Comparison of ENCODE assay signal across 25 cellular contexts in genomic region chr14:104268725-104269436, GRCh38.
DNase-seq lines count a peak whose midpoint lies in the region; ATAC-seq and TF ChIP-seq lines count a peak whose summit lies in the region.
"Had no signal": no experiment of that assay in that cellular context is flagged by ENCODE, and none has a peak within 500 bp of the region (broad histone marks: within the 10 kb centered on the region; RNA-seq: fewer than 3 reads in every experiment).

No MANE protein-coding gene starts in this region.

- H3K79me1 ChIP-seq in mesendoderm (ENCODE audit: low read length) = no peaks in the 10 kb centered on the region

- intact Hi-C loops in heart left ventricle (cut with DNase I) (no loop called here), left ventricle myocardium superior (cut with micrococcal nuclease) (no loop called here), colonic mucosa (cut with DNase I) (no loop called here), upper lobe of right lung (cut with DNase I) (no loop called here)

- H2AK5ac ChIP-seq in mesendoderm (ENCODE audit: low read length) = no peak overlapping the region

- peak in 3 of 5 donors; percentile 6 to 59 (median 15) for DNase-seq in heart left ventricle
- no peak for DNase-seq in left ventricle myocardium superior
- peak; percentile 16 for DNase-seq in colonic mucosa
- DNase-seq in mesendoderm = peak; percentile 17
- DNase-seq in upper lobe of right lung = peak; percentile 57
- DNase-seq in G401 (ENCODE audit: low spot score) = no peak
- DNase-seq: activated naive CD4-positive, alpha-beta T cell; EL; erythroblast; foreskin fibroblast; immature natural killer cell; KBM-7; MM.1S; NCI-H1436; NCI-H524 treated with DMSO at 0.1 percent for 48 hours; SK-N-SH; stimulated activated CD4-positive, alpha-beta T cell treated with anti-CD3 and anti-CD28 coated beads, Interleukin-15, amount 100 ng/mL, for 24 hours; substantia nigra; WERI-Rb-1 had no signal

- 82 to 88% (median 82%) methylated on average over 21 to 24 of the region's 25 CpGs for WGBS in heart left ventricle, 4 donors
- no CpG with 5 or more reads among the region's 25 CpGs for WGBS in mesendoderm (ENCODE audit: extremely low coverage, insufficient coverage, low lambda C conversion rate)

- H3K79me2 ChIP-seq in mesendoderm (ENCODE audit: control insufficient read depth, insufficient read depth, low read length) = no peaks in the 10 kb centered on the region
- H3K79me2 ChIP-seq: hepatocyte had no signal

- H3K9me3 ChIP-seq in heart left ventricle (no peaks in the 10 kb centered on the region), colonic mucosa (no peaks in the 10 kb centered on the region), upper lobe of right lung (no peaks in the 10 kb centered on the region)
- H3K9me3 ChIP-seq: HAP-1, SK-N-SH, uterus had no signal

- H3K18ac ChIP-seq in mesendoderm (ENCODE audit: low read length) = no peak overlapping the region

- H3K9ac ChIP-seq in colonic mucosa (ENCODE audit: low read depth in 2 of 2, low read length in 2 of 2) = no peak overlapping the region
- H3K9ac ChIP-seq in mesendoderm (ENCODE audit: low read length) = no peak overlapping the region
- H3K9ac ChIP-seq: SK-N-SH had no signal

- no peak overlapping the region for H3K4ac ChIP-seq in mesendoderm (ENCODE audit: low read depth, low read length)

- H3K4me3 ChIP-seq in heart left ventricle = no peak overlapping the region
- no peak overlapping the region for H3K4me3 ChIP-seq in colonic mucosa
- H3K4me3 ChIP-seq in mesendoderm (ENCODE audit: low read length) = no peak overlapping the region
- no peak overlapping the region for H3K4me3 ChIP-seq in upper lobe of right lung
- H3K4me3 ChIP-seq: HAP-1, hepatocyte, lung, uterus had no signal

- in situ Hi-C loops in G401 (cut with HindIII; ENCODE audit: low sequenced_read_pairs) = no loop called here

- H4K5ac ChIP-seq in mesendoderm (ENCODE audit: low read length) = no peak overlapping the region

- H4K8ac ChIP-seq in mesendoderm (ENCODE audit: low read depth, low read length) = no peak overlapping the region

- H3K4me1 ChIP-seq in heart left ventricle (no peaks in the 10 kb centered on the region), colonic mucosa (no peaks in the 10 kb centered on the region), mesendoderm (ENCODE audit: control insufficient read depth, low read depth, low read length) (no peaks in the 10 kb centered on the region), upper lobe of right lung (no peaks in the 10 kb centered on the region)
- H3K4me1 ChIP-seq: HAP-1 had no signal

- TF ChIP-seq CTCF in heart left ventricle (IDR thresholded peaks at IDR 0.05) = no peak
- no peak for TF ChIP-seq CTCF in colonic mucosa (IDR thresholded peaks at IDR 0.05)
- TF ChIP-seq CTCF in upper lobe of right lung (IDR thresholded peaks at IDR 0.05) = no peak

- H3K23ac ChIP-seq in mesendoderm (ENCODE audit: low read length) = no peak overlapping the region

- no peak for ATAC-seq in heart left ventricle
- ATAC-seq in left ventricle myocardium superior = no peak
- no peak for ATAC-seq in upper lobe of right lung
- no peak for ATAC-seq in GM19455 (IDR thresholded peaks at IDR 0.05; ENCODE audit: unreplicated experiment)
- no peak for ATAC-seq in GM18867 (IDR thresholded peaks at IDR 0.05; ENCODE audit: unreplicated experiment)

- no peak overlapping the region for H2BK15ac ChIP-seq in mesendoderm (replicated peaks; ENCODE audit: low read depth)

- H3K4me2 ChIP-seq in mesendoderm (ENCODE audit: low read length) = no peak overlapping the region
- H3K4me2 ChIP-seq: hepatocyte, SK-N-SH had no signal

- H3K36me3 ChIP-seq in heart left ventricle = no peaks in the 10 kb centered on the region
- H3K36me3 ChIP-seq in colonic mucosa = no peaks in the 10 kb centered on the region
- H3K36me3 ChIP-seq in mesendoderm (ENCODE audit: control insufficient read depth, insufficient read depth, low read length) = no peaks in the 10 kb centered on the region
- no peaks in the 10 kb centered on the region for H3K36me3 ChIP-seq in upper lobe of right lung
- H3K36me3 ChIP-seq: HAP-1, uterus, WERI-Rb-1 had no signal

- no peak overlapping the region for H3K56ac ChIP-seq in mesendoderm (ENCODE audit: low read length)

- H3K27ac ChIP-seq in heart left ventricle = no peak overlapping the region
- no peak overlapping the region for H3K27ac ChIP-seq in colonic mucosa
- H3K27ac ChIP-seq in mesendoderm (ENCODE audit: low read depth, low read length) = no peak overlapping the region
- H3K27ac ChIP-seq in upper lobe of right lung = no peak overlapping the region
- H3K27ac ChIP-seq: hepatocyte, uterus, WERI-Rb-1 had no signal

- no peak for TF ChIP-seq POLR2A in heart left ventricle (IDR thresholded peaks at IDR 0.05)

- H2BK5ac ChIP-seq in mesendoderm (ENCODE audit: low read length) = no peak overlapping the region

- H2BK120ac ChIP-seq in mesendoderm (ENCODE audit: low read depth, low read length) = no peak overlapping the region

- H3K27me3 ChIP-seq in heart left ventricle = no peaks in the 10 kb centered on the region
- no peaks in the 10 kb centered on the region for H3K27me3 ChIP-seq in colonic mucosa
- no peaks in the 10 kb centered on the region for H3K27me3 ChIP-seq in mesendoderm (ENCODE audit: insufficient read depth, low read length, poor library complexity)
- no peaks in the 10 kb centered on the region for H3K27me3 ChIP-seq in upper lobe of right lung
- H3K27me3 ChIP-seq: hepatocyte, uterus had no signal

Comparison
In these comparisons a context has a peak if more than half of its experiments do, and no peak if none do; other contexts are left out.
1. DNase-seq: peak in heart left ventricle (3 of 5), colonic mucosa (single experiment), mesendoderm (single experiment) and upper lobe of right lung (single experiment); none in left ventricle myocardium superior (single experiment) and G401 (single experiment).